8 cellular contexts compared by ENCODE assay signal in the genomic region with DNA sequence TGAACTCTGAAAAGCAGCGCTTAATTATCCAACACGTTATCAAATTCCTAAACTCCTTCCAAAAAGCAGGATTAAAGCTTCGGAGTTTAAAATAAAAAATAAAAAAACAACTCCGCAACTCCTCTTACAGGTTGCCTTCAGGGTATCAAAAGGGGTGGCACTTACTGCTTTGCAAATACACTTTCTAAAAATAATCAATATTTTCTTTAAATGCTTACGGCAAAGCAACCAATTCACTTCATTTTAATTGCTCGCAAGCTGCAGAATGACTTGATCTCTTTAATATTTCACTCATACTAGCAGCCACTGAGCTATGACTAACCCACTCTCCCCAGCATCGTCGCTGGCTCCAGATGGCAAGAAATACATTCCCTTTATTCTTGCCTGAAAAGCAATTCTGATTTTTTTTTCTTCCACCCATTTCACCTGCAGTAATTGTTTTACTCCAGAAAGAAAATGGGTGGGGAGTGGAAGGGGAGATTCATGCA. TPM values are rescaled to one million over a fixed set of nuclear protein-coding genes. Genes with fewer than 3 reads are reported as not detected.
DNase-seq lines count a peak whose midpoint lies in the region; ATAC-seq and TF ChIP-seq lines count a peak whose summit lies in the region.

No MANE protein-coding gene starts in this region.

- ATAC-seq in stimulated activated naive CD8-positive, alpha-beta T cell treated with anti-CD3 and anti-CD28 coated beads, Interleukin-15, Interleukin-2, amounts not matched to agents 100 U/mL and 50 U/mL, for 24 hours = no peak
- ATAC-seq in thoracic aorta (ENCODE audit: insufficient number of reproducible peaks, low FRiP score, low read depth) (peak; percentile 24), GM21786 (IDR thresholded peaks at IDR 0.05; ENCODE audit: unreplicated experiment) (no peak), HG03432 (IDR thresholded peaks at IDR 0.05; ENCODE audit: unreplicated experiment) (no peak), GM18868 (IDR thresholded peaks at IDR 0.05; ENCODE audit: unreplicated experiment) (no peak)

- H3K4me1 ChIP-seq in thoracic aorta (ENCODE audit: control insufficient read depth in 1 of 2, low read depth in 2 of 2) = peaks cover 4 to 10% of the 10 kb centered on the region in 2 donors

- H3K4me1 Mint-ChIP-seq in stimulated activated naive CD8-positive, alpha-beta T cell treated with anti-CD3 and anti-CD28 coated beads, Interleukin-15, Interleukin-2, amounts not matched to agents 100 ng/mL and 50 ng/mL, for 24 hours (ENCODE audit: low read depth) = peaks cover 7% of the 10 kb centered on the region

- H3K4me3 Mint-ChIP-seq in stimulated activated naive CD8-positive, alpha-beta T cell treated with anti-CD3 and anti-CD28 coated beads, Interleukin-15, Interleukin-2, amounts not matched to agents 100 ng/mL and 50 ng/mL, for 24 hours = peak overlapping the region; percentile 72

- H3K9me3 Mint-ChIP-seq in stimulated activated naive CD8-positive, alpha-beta T cell treated with anti-CD3 and anti-CD28 coated beads, Interleukin-15, Interleukin-2, amounts not matched to agents 100 ng/mL and 50 ng/mL, for 24 hours = no peaks in the 10 kb centered on the region

- H3K36me3 ChIP-seq in thoracic aorta = no peaks in the 10 kb centered on the region

- H3K9me3 ChIP-seq in thoracic aorta = no peaks in the 10 kb centered on the region

- peaks cover 45% of the 10 kb centered on the region for H3K27me3 Mint-ChIP-seq in stimulated activated naive CD8-positive, alpha-beta T cell treated with anti-CD3 and anti-CD28 coated beads, Interleukin-15, Interleukin-2, amounts not matched to agents 100 ng/mL and 50 ng/mL, for 24 hours

- no peaks in the 10 kb centered on the region for H3K27me3 ChIP-seq in thoracic aorta (replicated peaks; ENCODE audit: insufficient read depth)

- H3K27ac ChIP-seq in thoracic aorta = no peak overlapping the region

- H3K4me3 ChIP-seq in astrocyte of the cerebellum (ENCODE audit: low read depth, low read length) (peak overlapping the region; percentile 55), thoracic aorta (peak overlapping the region; percentile 79)

- DNase-seq in stimulated activated naive CD8-positive, alpha-beta T cell treated with anti-CD3 and anti-CD28 coated beads, Interleukin-15, Interleukin-2, amounts not matched to agents 100 U/mL and 50 U/mL, for 24 hours = no peak
- DNase-seq in astrocyte of the cerebellum (ENCODE audit: low read depth) (no peak), iris pigment epithelial cell (ENCODE audit: low read depth) (peak; percentile 71), thoracic aorta (ENCODE audit: low spot score) (no peak)

- no peaks in the 10 kb centered on the region for H3K36me3 Mint-ChIP-seq in stimulated activated naive CD8-positive, alpha-beta T cell treated with anti-CD3 and anti-CD28 coated beads, Interleukin-15, Interleukin-2, amounts not matched to agents 100 ng/mL and 50 ng/mL, for 24 hours (ENCODE audit: low read depth)

- in situ Hi-C loops in astrocyte of the cerebellum (cut with HindIII; ENCODE audit: low sequenced_read_pairs) = no loop called here

- no peak overlapping the region for H3K27ac Mint-ChIP-seq in stimulated activated naive CD8-positive, alpha-beta T cell treated with anti-CD3 and anti-CD28 coated beads, Interleukin-15, Interleukin-2, amounts not matched to agents 100 ng/mL and 50 ng/mL, for 24 hours

- TF ChIP-seq CTCF in astrocyte of the cerebellum (IDR thresholded peaks at IDR 0.05; ENCODE audit: low read depth, low read length, missing control alignments) (no peak), thoracic aorta (IDR thresholded peaks at IDR 0.05) (no peak)

RNA-seq across cellular contexts. Expression of a gene that starts 54.4 kb away (rescaled TPM):
- 10 to 100 TPM; 38.4 to 70.5 TPM for total RNA-seq in thoracic aorta
